Comparison of ENCODE assay signal across 1 cellular context in genomic region chr15:75672111-75672602, GRCh38.
TF ChIP-seq lines count a peak whose summit lies in the region.

No MANE protein-coding gene starts in this region.

TF ChIP-seq in H1, 55 proteins besides CTCF, POLR2A, EP300 and RAD21:
- TF ChIP-seq MAFK (IDR thresholded peaks at IDR 0.05; ENCODE audit: low read depth, low read length) (peak; percentile 74; the same call in 1 of the 2 replicates), ATF2 (IDR thresholded peaks at IDR 0.05; ENCODE audit: low read length) (no peak)
